8 cellular contexts compared by ENCODE assay signal in the genomic region with DNA sequence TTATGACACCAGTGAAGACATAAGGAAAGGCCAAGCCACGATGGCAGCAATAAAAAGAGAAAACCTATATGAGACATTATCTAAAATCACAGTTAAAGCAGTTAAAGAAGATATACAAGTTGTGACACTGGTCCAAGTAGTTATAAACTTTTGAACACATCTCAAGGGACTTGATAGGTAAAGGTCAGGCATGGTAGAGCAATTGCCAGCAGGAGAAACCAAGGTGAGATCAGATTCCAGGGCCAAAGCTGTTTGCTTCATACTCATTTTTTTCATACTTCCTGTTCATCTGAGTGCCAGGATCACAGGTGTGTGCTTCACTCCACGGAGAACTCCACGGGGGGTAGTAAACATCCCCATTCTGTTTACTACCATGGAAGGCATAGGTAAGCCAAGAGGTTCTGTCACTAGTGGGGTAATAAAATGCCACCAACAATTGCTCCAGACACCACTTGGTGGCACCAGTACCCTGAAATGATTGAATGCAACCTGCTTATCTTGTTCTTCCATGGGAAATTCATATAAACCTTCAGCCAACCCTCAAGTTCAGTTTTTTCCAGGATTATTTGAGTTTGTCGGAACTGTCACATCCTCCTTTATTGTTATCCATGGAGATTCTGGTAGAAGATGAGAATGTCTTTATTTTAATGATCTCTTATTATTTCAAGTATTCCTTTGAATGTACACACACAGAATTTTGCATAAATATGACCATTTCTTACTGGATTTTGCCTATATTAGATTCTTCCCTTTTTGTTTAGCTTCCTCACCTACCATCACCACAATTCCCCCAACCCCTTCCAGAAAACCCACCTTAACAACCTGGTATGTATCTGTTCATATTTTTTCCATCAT. TPM values are rescaled to one million over a fixed set of nuclear protein-coding genes. Genes with fewer than 3 reads are reported as not detected.
DNase-seq lines count a peak whose midpoint lies in the region; ATAC-seq and TF ChIP-seq lines count a peak whose summit lies in the region.

No MANE protein-coding gene starts in this region.

- H3K27me3 ChIP-seq in H9 (ENCODE audit: insufficient read depth, low read length) (no peaks in the 10 kb centered on the region), mammary epithelial cell (ENCODE audit: insufficient read depth, low read length) (no peaks in the 10 kb centered on the region)

- DNase-seq in COR-L47 (lab: John Stamatoyannopoulos, UW) (peak; percentile 63), H9 (peak; percentile 47), NCI-H345 treated with DMSO at 0.1 percent for 48 hours (lab: John Stamatoyannopoulos, UW; ENCODE audit: unreplicated experiment) (peak; percentile 36), mammary epithelial cell (peak; percentile 42), lung microvascular endothelial cell (ENCODE audit: low read depth in 2 of 2) (peak; percentile 21 to 32)
- DNase-seq in stimulated activated naive CD8-positive, alpha-beta T cell treated with anti-CD3 and anti-CD28 coated beads, Interleukin-15, Interleukin-2, amounts not matched to agents 100 U/mL and 50 U/mL, for 24 hours: no peak

- no peaks in the 10 kb centered on the region for H3K27me3 Mint-ChIP-seq in H9 (ENCODE audit: low read depth)

- H3K14ac ChIP-seq in H9 (ENCODE audit: insufficient read depth, low read length): no peak overlapping the region

- no peak overlapping the region for H4K5ac ChIP-seq in H9 (ENCODE audit: insufficient read length, low read depth, low read length)

- no peaks in the 10 kb centered on the region for H4K20me1 ChIP-seq in H9 (ENCODE audit: control insufficient read depth, insufficient read depth, insufficient read length)
- H4K20me1 ChIP-seq in mammary epithelial cell (ENCODE audit: insufficient read depth, low read length): no peaks in the 10 kb centered on the region

- H2BK5ac ChIP-seq in H9 (ENCODE audit: insufficient read length, low read length): peak overlapping the region; percentile 32

- no peak overlapping the region for H2BK12ac ChIP-seq in H9 (ENCODE audit: insufficient read length, low read depth, low read length)

- intact Hi-C loops in mammary epithelial cell (cut with micrococcal nuclease): loop anchor here (1.0 to 5.0 kb wide), 2 partner anchors 175 to 530 kb away; no protein-coding TSS in a partner anchor

- H3K27ac Mint-ChIP-seq in H9: peak overlapping the region in 1 of 3 experiments; percentile 41; a peak in 4 of 7 replicates

- CTCF ChIA-PET in mammary epithelial cell (lab: Charles Lee; ENCODE audit: low non-redundant PET): interaction anchor here (0.6 kb wide), 1 partner anchor 176 kb away, joined by 3 read pairs; no protein-coding TSS in a partner anchor

- no CpG with 5 or more reads among the region's 4 CpGs for WGBS in H9 (ENCODE audit: extremely low coverage, insufficient read length, low lambda C conversion rate)
- WGBS in mammary epithelial cell (ENCODE audit: low coverage, missing lambda C conversion rate): 53% methylated on average over 4 of the region's 4 CpGs

- H3K56ac ChIP-seq in H9 (ENCODE audit: insufficient read length, low read depth, low read length): no peak overlapping the region

- no peak for ATAC-seq in GM21526 (IDR thresholded peaks at IDR 0.05; ENCODE audit: low FRiP score, unreplicated experiment)
- no peak for ATAC-seq in HG03354 (IDR thresholded peaks at IDR 0.05; ENCODE audit: poor library complexity, severe bottlenecking, unreplicated experiment)
- no peak for ATAC-seq in stimulated activated naive CD8-positive, alpha-beta T cell treated with anti-CD3 and anti-CD28 coated beads, Interleukin-15, Interleukin-2, amounts not matched to agents 100 U/mL and 50 U/mL, for 24 hours

- H3K27ac ChIP-seq in H9 (ENCODE audit: insufficient read length, low read depth, low read length): no peak overlapping the region
- H3K27ac ChIP-seq in mammary epithelial cell (ENCODE audit: insufficient read depth, low read depth, low read length): no peak overlapping the region

- no peaks in the 10 kb centered on the region for H3K79me1 ChIP-seq in H9 (ENCODE audit: insufficient read depth, low read depth, low read length, poor library complexity, severe bottlenecking)

- no peak overlapping the region for H3K4me3 ChIP-seq in mammary epithelial cell (replicated peaks in 1 of 3; ENCODE audit: insufficient read depth in 1 of 3, low read depth in 2 of 3, low read length in 3 of 3)

- no peak overlapping the region for H3K18ac ChIP-seq in H9 (ENCODE audit: insufficient read length, low read depth, low read length)

- H3K4me2 ChIP-seq in H9 (ENCODE audit: insufficient read depth, insufficient read length, low read length) (no peak overlapping the region), mammary epithelial cell (ENCODE audit: insufficient read depth, low read depth, low read length) (no peak overlapping the region)

- no peak overlapping the region for H3K4ac ChIP-seq in H9 (ENCODE audit: low read depth, low read length)

- H3K4me1 Mint-ChIP-seq in H9: peaks cover 19 to 25% of the 10 kb centered on the region in 2 experiments

- no peak overlapping the region for H3K4me3 Mint-ChIP-seq in H9

- in situ Hi-C loops in mammary epithelial cell (cut with MboI; ENCODE audit: low sequenced_read_pairs in 2 of 2): no loop called here

- H3K79me2 ChIP-seq in H9 (ENCODE audit: insufficient read depth, low read length): peaks cover 2% of the 10 kb centered on the region; the same call in 1 of the 2 replicates
- no peaks in the 10 kb centered on the region for H3K79me2 ChIP-seq in mammary epithelial cell (ENCODE audit: insufficient read depth, low read length)

- H2BK120ac ChIP-seq in H9 (ENCODE audit: low read depth, low read length, poor library complexity, severe bottlenecking): no peak overlapping the region

- H3T11ph ChIP-seq in H9 (ENCODE audit: low read length): no peak overlapping the region

- H3K4me1 ChIP-seq in H9 (ENCODE audit: insufficient read depth, low read length): peaks cover 3% of the 10 kb centered on the region; the same call in 1 of the 2 replicates
- no peaks in the 10 kb centered on the region for H3K4me1 ChIP-seq in mammary epithelial cell (ENCODE audit: insufficient read depth, low read length)

- H2AK5ac ChIP-seq in H9 (ENCODE audit: insufficient read length, low read length): no peak overlapping the region

- H3K9ac ChIP-seq in H9 (ENCODE audit: extremely low read depth, insufficient read length, low read length): no peak overlapping the region
- no peak overlapping the region for H3K9ac ChIP-seq in mammary epithelial cell (ENCODE audit: insufficient read depth, low read length)

- no peak overlapping the region for H2BK15ac ChIP-seq in H9 (ENCODE audit: low read depth, low read length)

- H4K91ac ChIP-seq in H9 (ENCODE audit: insufficient read length, low read depth, low read length): no peak overlapping the region

- no peak overlapping the region for H3K23ac ChIP-seq in H9 (ENCODE audit: insufficient read length, low read depth, low read length)

- peaks cover 3 to 11% (median 5%) of the 10 kb centered on the region in 3 experiments; a peak in 4 of 7 replicates for H3K36me3 Mint-ChIP-seq in H9 (ENCODE audit: insufficient read depth in 1 of 3, low read depth in 3 of 3)

- dilution Hi-C loops in mammary epithelial cell (cut with HindIII; ENCODE audit: low sequenced_read_pairs): no loop called here

- TF ChIP-seq CTCF in H9 (conservative IDR thresholded peaks at IDR 0.05) (peak; percentile 56), mammary epithelial cell (conservative IDR thresholded peaks at IDR 0.05 in 1 of 2, IDR thresholded peaks at IDR 0.05 in 1 of 2; ENCODE audit: extremely low read depth in 1 of 2, insufficient read depth in 1 of 2, low read depth in 1 of 2, low read length in 2 of 2) (peak; percentile 40 to 61)

- H3K9me3 ChIP-seq in H9 (ENCODE audit: control insufficient read depth, low read depth, low read length) (no peaks in the 10 kb centered on the region), mammary epithelial cell (replicated peaks; ENCODE audit: insufficient read depth, low read length) (no peaks in the 10 kb centered on the region)

- H3K36me3 ChIP-seq in mammary epithelial cell (ENCODE audit: insufficient read depth, low read length): no peaks in the 10 kb centered on the region

- no peak overlapping the region for H4K8ac ChIP-seq in H9 (replicated peaks; ENCODE audit: insufficient read length, low read depth, low read length)

- BruUV-seq in mammary epithelial cell (replicated peaks; lab: Mats Ljungman, UMichigan): no TSS peak

- no peak overlapping the region for H2AFZ ChIP-seq in H9 (ENCODE audit: low read length)
- no peak overlapping the region for H2AFZ ChIP-seq in mammary epithelial cell (ENCODE audit: low read depth, low read length)

- H3K23me2 ChIP-seq in H9 (ENCODE audit: insufficient read length, low read depth, low read length, poor library complexity, severe bottlenecking): no peaks in the 10 kb centered on the region

- H2BK20ac ChIP-seq in H9 (ENCODE audit: low read depth, low read length, poor library complexity, severe bottlenecking): no peak overlapping the region

- peaks cover 3% of the 10 kb centered on the region in 2 experiments; a peak in 3 of 5 replicates for H3K9me3 Mint-ChIP-seq in H9

RNA-seq across cellular contexts. Expression of a gene that starts 59.2 kb away (rescaled TPM):
- total RNA-seq in H9 (2021) (not detected in 2 replicates), mammary epithelial cell (not detected), lung microvascular endothelial cell (not detected in 2 replicates)
- not detected for polyA plus RNA-seq in mammary epithelial cell
- not detected for polyA minus RNA-seq in mammary epithelial cell
